ENCODE assay signal across 8 cellular contexts in the genomic region with DNA sequence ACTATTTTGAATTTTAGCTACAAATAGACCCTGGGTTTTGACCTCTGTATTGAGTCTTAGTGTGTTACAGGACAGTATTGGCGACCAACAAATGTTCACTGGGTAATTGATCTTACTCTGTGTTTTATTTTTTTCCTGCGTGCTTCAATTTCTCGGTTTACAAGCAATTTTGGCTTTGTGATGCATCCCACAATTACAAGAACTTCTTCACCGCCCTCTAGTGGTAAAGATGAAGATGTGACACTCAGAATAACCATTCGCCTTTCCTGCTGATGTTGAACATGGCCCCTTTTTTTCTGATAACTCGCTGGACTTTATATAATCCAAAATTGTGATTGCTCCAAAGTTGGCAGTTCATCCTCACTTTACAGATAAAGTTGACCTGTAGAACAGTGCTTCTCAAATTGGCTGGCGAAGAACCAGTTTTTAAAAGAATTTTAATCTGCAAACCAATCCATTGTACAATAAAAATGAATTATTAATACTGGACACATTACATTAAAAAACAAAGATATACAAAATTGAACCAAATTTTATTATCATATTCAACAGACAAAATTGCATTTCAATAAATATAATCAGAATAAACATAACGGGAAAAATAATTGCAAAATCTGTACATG. TPM values are rescaled to one million over a fixed set of nuclear protein-coding genes. Genes with fewer than 3 reads are reported as not detected.
DNase-seq lines count a peak whose midpoint lies in the region; ATAC-seq and TF ChIP-seq lines count a peak whose summit lies in the region.

No MANE protein-coding gene starts in this region.

- no peaks in the 10 kb centered on the region for H3K9me3 ChIP-seq in Loucy (ENCODE audit: insufficient read depth, low read depth, low read length)

- H3K27me3 Mint-ChIP-seq in activated CD4-positive, alpha-beta memory T cell treated with anti-CD3 and anti-CD28 coated beads, Interleukin-2, amount 10 ng/mL, durations not matched to agents 7 days and 5 days = peaks cover 25% of the 10 kb centered on the region

- H3K4me1 Mint-ChIP-seq in activated CD4-positive, alpha-beta memory T cell treated with anti-CD3 and anti-CD28 coated beads, Interleukin-2, amount 10 ng/mL, durations not matched to agents 7 days and 5 days = peaks cover 10% of the 10 kb centered on the region

- peak; percentile 72 for DNase-seq in AG10803 (ENCODE audit: low read depth)
- peak; percentile 28 to 66 for DNase-seq in SW 1271 (lab: John Stamatoyannopoulos, UW)
- DNase-seq in fibroblast of mammary gland (ENCODE audit: low read depth) = peak; percentile 76
- no peak for DNase-seq in omental fat pad (ENCODE audit: low spot score)
- DNase-seq in activated CD4-positive, alpha-beta memory T cell treated with anti-CD3 and anti-CD28 coated beads, Interleukin-2, amount 10 ng/mL, durations not matched to agents 7 days and 5 days = no peak

- H3K27ac Mint-ChIP-seq in activated CD4-positive, alpha-beta memory T cell treated with anti-CD3 and anti-CD28 coated beads, Interleukin-2, amount 10 ng/mL, durations not matched to agents 7 days and 5 days = no peak overlapping the region

- no peaks in the 10 kb centered on the region for H3K27me3 ChIP-seq in Loucy (ENCODE audit: insufficient read depth, low read length, poor library complexity, severe bottlenecking)

- POLR2A ChIA-PET in activated CD4-positive, alpha-beta memory T cell treated with anti-CD3 and anti-CD28 coated beads, Interleukin-2, amount 10 ng/mL, durations not matched to agents 7 days and 5 days (lab: Charles Lee) = interaction anchor here (0.9 to 3.3 kb wide), 7 partner anchors 18 to 242 kb away, joined by 3 to 26 read pairs (median 6); partner anchors contain the start of genes DUSP5 and SMNDC1

- H4K20me1 ChIP-seq in Loucy (ENCODE audit: insufficient read depth, low read length, poor library complexity, severe bottlenecking) = no peaks in the 10 kb centered on the region

- no peak overlapping the region for H3K9ac ChIP-seq in Loucy (ENCODE audit: low read depth, low read length, poor library complexity, severe bottlenecking)

- H3K4me3 ChIP-seq in AG10803 (ENCODE audit: low read length) = no peak overlapping the region
- no peak overlapping the region for H3K4me3 ChIP-seq in Loucy (ENCODE audit: low read length, poor library complexity, severe bottlenecking)
- no peak overlapping the region for H3K4me3 ChIP-seq in fibroblast of mammary gland (ENCODE audit: control insufficient read depth, low read depth, low read length)

- no peak overlapping the region for H2AFZ ChIP-seq in Loucy (ENCODE audit: low read length)

- no peak overlapping the region for H3K4me2 ChIP-seq in Loucy (ENCODE audit: low read depth, low read length, poor library complexity, severe bottlenecking)

- no peaks in the 10 kb centered on the region for H3K4me1 ChIP-seq in Loucy (ENCODE audit: insufficient read depth, low read length, poor library complexity, severe bottlenecking)

- TF ChIP-seq CTCF in AG10803 (conservative IDR thresholded peaks at IDR 0.05; ENCODE audit: low read length) (peak; percentile 87), GM12872 (IDR thresholded peaks at IDR 0.05; ENCODE audit: insufficient read depth, low read depth, low read length) (peak; percentile 77), Loucy (conservative IDR thresholded peaks at IDR 0.05; ENCODE audit: low read length) (peak; percentile 89), fibroblast of mammary gland (conservative IDR thresholded peaks at IDR 0.05; ENCODE audit: control insufficient read depth, insufficient read depth, low read depth, low read length) (peak; percentile 86), omental fat pad (IDR thresholded peaks at IDR 0.05) (peak in 2 of 3 donors; percentile 14 to 58)

- H3F3A ChIP-seq in Loucy (ENCODE audit: low read depth) = no peaks in the 10 kb centered on the region

- H3K9me3 Mint-ChIP-seq in activated CD4-positive, alpha-beta memory T cell treated with anti-CD3 and anti-CD28 coated beads, Interleukin-2, amount 10 ng/mL, durations not matched to agents 7 days and 5 days = no peaks in the 10 kb centered on the region

- ATAC-seq in omental fat pad (ENCODE audit: low FRiP score) = no peak
- ATAC-seq in HG03457 (IDR thresholded peaks at IDR 0.05; ENCODE audit: unreplicated experiment) = no peak

- CTCF ChIA-PET in activated CD4-positive, alpha-beta memory T cell treated with anti-CD3 and anti-CD28 coated beads, Interleukin-2, amount 10 ng/mL, durations not matched to agents 7 days and 5 days (lab: Charles Lee) = interaction anchor here (0.6 to 4.7 kb wide), 27 partner anchors 8 to 242 kb away, joined by 3 to 67 read pairs (median 4); partner anchors contain the start of genes DUSP5, SMC3 and SMNDC1

- no peak overlapping the region for H3K4me3 Mint-ChIP-seq in activated CD4-positive, alpha-beta memory T cell treated with anti-CD3 and anti-CD28 coated beads, Interleukin-2, amount 10 ng/mL, durations not matched to agents 7 days and 5 days

- H3K36me3 Mint-ChIP-seq in activated CD4-positive, alpha-beta memory T cell treated with anti-CD3 and anti-CD28 coated beads, Interleukin-2, amount 10 ng/mL, durations not matched to agents 7 days and 5 days (ENCODE audit: low read depth) = no peaks in the 10 kb centered on the region

- no peaks in the 10 kb centered on the region for H3K36me3 ChIP-seq in Loucy (ENCODE audit: insufficient read depth, low read length)

- no peaks in the 10 kb centered on the region for H3K9me2 ChIP-seq in Loucy (replicated peaks; ENCODE audit: low read depth, low read length)

- no peaks in the 10 kb centered on the region for H3K79me2 ChIP-seq in Loucy (ENCODE audit: insufficient read depth, low read length)

RNA-seq across cellular contexts. Expression of gene SMC3, which starts 20.2 kb away (rescaled TPM):
- 10 to 100 TPM; 19.6 to 32.0 (median 25.2) TPM for total RNA-seq in omental fat pad
- 10 to 100 TPM; 81.0 to 83.0 TPM for total RNA-seq in activated CD4-positive, alpha-beta memory T cell treated with anti-CD3 and anti-CD28 coated beads, Interleukin-2, amount 10 ng/mL, durations not matched to agents 7 days and 5 days

RNA-seq across cellular contexts. Expression of gene DUSP5, which starts 49.5 kb away (rescaled TPM):
- 10 to 100 TPM in 3 of 4 donors, 1 to 10 TPM in 1; 9.2 to 71.4 (median 41.4) TPM for total RNA-seq in omental fat pad
- total RNA-seq in activated CD4-positive, alpha-beta memory T cell treated with anti-CD3 and anti-CD28 coated beads, Interleukin-2, amount 10 ng/mL, durations not matched to agents 7 days and 5 days = 100 to 1,000 TPM; 143 TPM

Comparison
In these comparisons a context has a peak if more than half of its experiments do, and no peak if none do; other contexts are left out.
1. DNase-seq: peak in AG10803 (single experiment), SW 1271 (2 of 2) and fibroblast of mammary gland (single experiment); none in omental fat pad (single experiment) and activated CD4-positive, alpha-beta memory T cell treated with anti-CD3 and anti-CD28 coated beads, Interleukin-2, amount 10 ng/mL, durations not matched to agents 7 days and 5 days (single experiment).
2. CTCF ChIP-seq: peak in every context shown above with its lines; median percentile 89 in Loucy; 87 in AG10803; 86 in fibroblast of mammary gland; 77 in GM12872; 36 in omental fat pad.